9 cellular contexts compared by ENCODE assay signal in genomic region chr17:75754378-75755204, GRCh38. TPM values are rescaled to one million over a fixed set of nuclear protein-coding genes. Genes with fewer than 3 reads are reported as not detected.
A peak's percentile ranks its signal among the peaks of the same experiment; 100 is the strongest.
DNase-seq lines count a peak whose midpoint lies in the region; ATAC-seq and TF ChIP-seq lines count a peak whose summit lies in the region.
"Had no signal": no experiment of that assay in that cellular context is flagged by ENCODE, and none has a peak within 500 bp of the region (broad histone marks: within the 10 kb centered on the region; RNA-seq: fewer than 3 reads in every experiment).

No MANE protein-coding gene starts in this region.

- no TSS peak for BruUV-seq in A673 (replicated peaks; lab: Mats Ljungman, UMichigan)

- no peak for ATAC-seq in naive B cell (ENCODE audit: low read depth in 2 of 2)

- intact Hi-C loops in A673 (cut with micrococcal nuclease; ENCODE audit: unreplicated experiment) = no loop called here

- H3K9me3 ChIP-seq in A673 (ENCODE audit: low read depth, low read length, poor library complexity, severe bottlenecking) = no peaks in the 10 kb centered on the region
- no peaks in the 10 kb centered on the region for H3K9me3 ChIP-seq in HEK293 (ENCODE audit: control insufficient read depth, insufficient read depth, low read depth, low read length)

- no peaks in the 10 kb centered on the region for H3K9me3 Mint-ChIP-seq in activated naive CD8-positive, alpha-beta T cell treated with anti-CD3 and anti-CD28 coated beads for 36 hours
- no peaks in the 10 kb centered on the region for H3K9me3 Mint-ChIP-seq in naive B cell

- H3K27ac ChIP-seq in A673 (ENCODE audit: low read depth, low read length, poor library complexity, severe bottlenecking) (peak overlapping the region; percentile 70), HEK293 (ENCODE audit: extremely low read depth, low read depth, low read length) (no peak overlapping the region)

- no peak overlapping the region for H3K4me3 ChIP-seq in A673 (ENCODE audit: low read depth, low read length, poor library complexity, severe bottlenecking)
- no peak overlapping the region for H3K4me3 ChIP-seq in HEK293 (ENCODE audit: low read depth, low read length)

- no peak overlapping the region for H3K27ac Mint-ChIP-seq in activated naive CD8-positive, alpha-beta T cell treated with anti-CD3 and anti-CD28 coated beads for 36 hours
- H3K27ac Mint-ChIP-seq in naive B cell = peak overlapping the region in 3 of 6 donors; percentile 65 to 74 (median 73)

- peak overlapping the region; percentile 40 for H3K4me3 Mint-ChIP-seq in activated naive CD8-positive, alpha-beta T cell treated with anti-CD3 and anti-CD28 coated beads for 36 hours
- peak overlapping the region in 7 of 8 donors; percentile 73 to 86 (median 76) for H3K4me3 Mint-ChIP-seq in naive B cell

- no peaks in the 10 kb centered on the region for H3K36me3 Mint-ChIP-seq in activated naive CD8-positive, alpha-beta T cell treated with anti-CD3 and anti-CD28 coated beads for 36 hours
- H3K36me3 Mint-ChIP-seq in naive B cell = no peaks in the 10 kb centered on the region

- POLR2A ChIA-PET in A673 (lab: Charles Lee; ENCODE audit: low non-redundant PET) = no interaction called here
- POLR2A ChIA-PET in HEK293 (lab: Yijun Ruan, JAX) = interaction anchor here (1.6 to 1.8 kb wide), 2 partner anchors 22 to 25 kb away, joined by 5 to 6 read pairs; a partner anchor contains a TSS

- peaks cover 10% of the 10 kb centered on the region for H3K4me1 Mint-ChIP-seq in activated naive CD8-positive, alpha-beta T cell treated with anti-CD3 and anti-CD28 coated beads for 36 hours
- peaks cover 11 to 19% (median 14%) of the 10 kb centered on the region in 3 donors for H3K4me1 Mint-ChIP-seq in naive B cell

- no peak for DNase-seq in A673 (ENCODE audit: low spot score)
- no peak for DNase-seq in activated naive CD8-positive, alpha-beta T cell treated with anti-CD3 and anti-CD28 coated beads for 36 hours
- no peak for DNase-seq in naive B cell
- DNase-seq in DMS 273 (lab: John Stamatoyannopoulos, UW; ENCODE audit: unreplicated experiment) = no peak
- DNase-seq in hippocampal formation (lab: John Stamatoyannopoulos, UW) = no peak
- DNase-seq in activated CD4-positive, CD25-positive, alpha-beta regulatory T cell (lab: John Stamatoyannopoulos, UW) = no peak
- DNase-seq in NCI-H1436 treated with DMSO at 0.1 percent for 48 hours (lab: John Stamatoyannopoulos, UW) = no peak
- DNase-seq: NCI-H2171 had no signal

- CTCF ChIA-PET in A673 (lab: Charles Lee) = interaction anchor here (0.5 to 1.6 kb wide), 3 partner anchors 10 to 375 kb away, joined by 3 to 10 read pairs (median 6); partner anchors contain the start of gene GALK1
- CTCF ChIA-PET in HEK293 (lab: Yijun Ruan, JAX) = interaction anchor here (0.6 to 9.3 kb wide), 3 partner anchors 7 to 60 kb away, joined by 3 to 170 read pairs (median 3); partner anchors contain the start of gene GALK1

- H3K27me3 Mint-ChIP-seq in activated naive CD8-positive, alpha-beta T cell treated with anti-CD3 and anti-CD28 coated beads for 36 hours = no peaks in the 10 kb centered on the region
- H3K27me3 Mint-ChIP-seq in naive B cell = no peaks in the 10 kb centered on the region

- H3K4me1 ChIP-seq in A673 (ENCODE audit: insufficient read depth, low read length, poor library complexity, severe bottlenecking) (peaks cover 5% of the 10 kb centered on the region), HEK293 (ENCODE audit: control insufficient read depth, insufficient read depth, low read length) (no peaks in the 10 kb centered on the region)

- H3K27me3 ChIP-seq in A673 (replicated peaks; ENCODE audit: insufficient read depth, low read depth, low read length, poor library complexity) = no peaks in the 10 kb centered on the region

- TF ChIP-seq CTCF in A673 (conservative IDR thresholded peaks at IDR 0.05; ENCODE audit: low read depth, low read length) (no peak), HEK293 (tag by site-specific recombination; IDR thresholded peaks at IDR 0.05) (no peak)

- H3K36me3 ChIP-seq in A673 (ENCODE audit: insufficient read depth, low read length, poor library complexity, severe bottlenecking) (no peaks in the 10 kb centered on the region), HEK293 (ENCODE audit: control insufficient read depth in 2 of 2, insufficient read depth in 1 of 2, low read length in 2 of 2) (peaks cover 0 to 11% of the 10 kb centered on the region in 2 experiments; a peak in 1 of 3 replicates)

TF ChIP-seq in HEK293, 187 proteins besides CTCF, POLR2A, EP300 and RAD21:
- TF ChIP-seq ZNF146 (tag by site-specific recombination; IDR thresholded peaks at IDR 0.05) = no peak
- TF ChIP-seq ZNF600 (tag by site-specific recombination; IDR thresholded peaks at IDR 0.05) = peak; percentile 20; the same call in 1 of the 2 replicates
- peak; percentile 95 for TF ChIP-seq ZFHX2 (tag by site-specific recombination; conservative IDR thresholded peaks at IDR 0.05)
- no peak for TF ChIP-seq ZNF211 (tag by site-specific recombination; IDR thresholded peaks at IDR 0.05; ENCODE audit: low read depth)
- TF ChIP-seq ZNF394 (tag by site-specific recombination; IDR thresholded peaks at IDR 0.05; ENCODE audit: borderline replicate concordance) = no peak
- TF ChIP-seq ZNF221 (tag by site-specific recombination; IDR thresholded peaks at IDR 0.05; ENCODE audit: borderline replicate concordance) = no peak
- TF ChIP-seq ZNF670 (tag by site-specific recombination; IDR thresholded peaks at IDR 0.05; ENCODE audit: low read depth) = no peak
- peak; percentile 98 for TF ChIP-seq EGR2 (tag by site-specific recombination; IDR thresholded peaks at IDR 0.05; ENCODE audit: low read depth)

RNA-seq across cellular contexts. Expression of gene GALK1, which starts 10.4 kb away (rescaled TPM):
- total RNA-seq in A673 (2021) = 18.3 and 29.7 TPM in 2 replicates
- total RNA-seq in activated naive CD8-positive, alpha-beta T cell treated with anti-CD3 and anti-CD28 coated beads for 36 hours = 10 to 100 TPM; 33.2 to 33.6 TPM
- 10 to 100 TPM in 4 of 6 donors, 1 to 10 TPM in 2; 8.3 to 21.9 (median 14.6) TPM for polyA plus RNA-seq in naive B cell (ENCODE audit: low read depth in 6 of 6)

RNA-seq across cellular contexts. Expression of gene UNK, which starts 30.0 kb away (rescaled TPM):
- total RNA-seq in A673 (2021) = 53.2 and 60.0 TPM in 2 replicates
- total RNA-seq in activated naive CD8-positive, alpha-beta T cell treated with anti-CD3 and anti-CD28 coated beads for 36 hours = 10 to 100 TPM; 26.9 to 27.4 TPM
- polyA plus RNA-seq in naive B cell (ENCODE audit: low read depth in 6 of 6) = 10 to 100 TPM; 31.1 to 50.1 (median 37.7) TPM

RNA-seq across cellular contexts. Expression of gene ITGB4, which starts 33.3 kb away (rescaled TPM):
- total RNA-seq in A673 (2021) = 0.95 and 2.4 TPM in 2 replicates
- total RNA-seq in activated naive CD8-positive, alpha-beta T cell treated with anti-CD3 and anti-CD28 coated beads for 36 hours = 1 to 10 TPM in 1 of 2 experiments, under 1 TPM in 1; 0.64 to 1.4 TPM
- polyA plus RNA-seq in naive B cell (ENCODE audit: low read depth in 6 of 6) = 1 to 10 TPM in 2 of 6 donors, under 1 TPM in 2, not detected in 2; 0.67 to 1.6 (median 1.1) TPM
